Comparison of ENCODE assay signal across 15 cellular contexts in genomic region chr1:54569339-54569738, GRCh38. TPM values are rescaled to one million over a fixed set of nuclear protein-coding genes. Genes with fewer than 3 reads are reported as not detected.
DNase-seq lines count a peak whose midpoint lies in the region; ATAC-seq and TF ChIP-seq lines count a peak whose summit lies in the region.
"Had no signal": no experiment of that assay in that cellular context is flagged by ENCODE, and none has a peak within 500 bp of the region (broad histone marks: within the 10 kb centered on the region; RNA-seq: fewer than 3 reads in every experiment).

No MANE protein-coding gene starts in this region.

- TF ChIP-seq CTCF in CD14-positive monocyte (IDR thresholded peaks at IDR 0.05), result no peak

- H3K36me3 Mint-ChIP-seq in CD14-positive monocyte, result no peaks in the 10 kb centered on the region
- H3K36me3 Mint-ChIP-seq: activated naive CD4-positive, alpha-beta T cell treated with anti-CD3 and anti-CD28 coated beads, Interleukin-2, amount 50 U/mL, for 72 hours; naive B cell had no signal

- no peaks in the 10 kb centered on the region for H3K27me3 Mint-ChIP-seq in CD14-positive monocyte (ENCODE audit: low read depth in 3 of 3)

- no peak overlapping the region for H3K4me3 Mint-ChIP-seq in CD14-positive monocyte

- intact Hi-C loops in Right ventricle myocardium inferior (cut with DNase I), result no loop called here
- intact Hi-C loops in cardiac septum (cut with DNase I), result no loop called here
- intact Hi-C loops in CD14-positive monocyte (cut with micrococcal nuclease), result no loop called here

- DNase-seq in Right ventricle myocardium inferior (ENCODE audit: missing footprints) (no peak), cardiac septum (ENCODE audit: low spot score) (no peak), myocyte (ENCODE audit: low read depth) (peak; percentile 94), CD14-positive monocyte (ENCODE audit: low spot score) (no peak), NOMO-1 treated with DMSO at 0.1 percent for 48 hours (lab: John Stamatoyannopoulos, UW; ENCODE audit: unreplicated experiment) (no peak)
- DNase-seq in activated CD4-positive, alpha-beta T cell treated with anti-CD3 and anti-CD28 coated beads, Interleukin-2, amount 50 U/mL, for 4 hours, result no peak
- DNase-seq: ACHN; DND-41; effector CD8-positive, alpha-beta T cell; naive B cell; NCI-H526 treated with DMSO at 0.1 percent for 48 hours; stimulated activated naive CD4-positive, alpha-beta T cell had no signal

- no peaks in the 10 kb centered on the region for H3K9me3 Mint-ChIP-seq in CD14-positive monocyte
- H3K9me3 Mint-ChIP-seq: activated naive CD4-positive, alpha-beta T cell treated with anti-CD3 and anti-CD28 coated beads, Interleukin-2, amount 50 U/mL, for 72 hours; naive B cell had no signal

- H3K4me1 Mint-ChIP-seq in CD14-positive monocyte, result peaks cover 35% of the 10 kb centered on the region

- ATAC-seq in Right ventricle myocardium inferior, result peak; percentile 42
- peak; percentile 34 for ATAC-seq in esophagus mucosa
- ATAC-seq in GM21381 (IDR thresholded peaks at IDR 0.05; ENCODE audit: unreplicated experiment), result no peak
- ATAC-seq: activated naive CD4-positive, alpha-beta T cell treated with anti-CD3 and anti-CD28 coated beads, Interleukin-2, amount 50 U/mL, for 72 hours had no signal

- peak overlapping the region in 3 of 7 donors; percentile 27 to 78 (median 28) for H3K27ac Mint-ChIP-seq in CD14-positive monocyte

RNA-seq across cellular contexts. Expression of gene ACOT11, which starts 21.3 kb away (rescaled TPM):
- total RNA-seq in Right ventricle myocardium inferior (43.4 TPM), cardiac septum (44.1 TPM), esophagus mucosa (16.1 TPM), myocyte (54.0 and 59.2 TPM in 2 replicates)
- 24.7 TPM for polyA plus RNA-seq in myocyte (2012)
- polyA plus RNA-seq in CD14-positive monocyte, result under 1 TPM; 0.18 to 0.79 TPM

RNA-seq across cellular contexts. Expression of gene FAM151A, which starts 54.0 kb away (rescaled TPM):
- total RNA-seq in Right ventricle myocardium inferior (1.5 TPM), cardiac septum (0.22 TPM), esophagus mucosa (not detected), myocyte (not detected in 2 replicates)
- 0.23 TPM for polyA plus RNA-seq in myocyte (2012)
- not detected for polyA plus RNA-seq in CD14-positive monocyte
- total RNA-seq: activated naive CD4-positive, alpha-beta T cell treated with anti-CD3 and anti-CD28 coated beads, Interleukin-2, amount 50 U/mL, for 72 hours had no signal
